27 cellular contexts compared by ENCODE assay signal in the genomic region with DNA sequence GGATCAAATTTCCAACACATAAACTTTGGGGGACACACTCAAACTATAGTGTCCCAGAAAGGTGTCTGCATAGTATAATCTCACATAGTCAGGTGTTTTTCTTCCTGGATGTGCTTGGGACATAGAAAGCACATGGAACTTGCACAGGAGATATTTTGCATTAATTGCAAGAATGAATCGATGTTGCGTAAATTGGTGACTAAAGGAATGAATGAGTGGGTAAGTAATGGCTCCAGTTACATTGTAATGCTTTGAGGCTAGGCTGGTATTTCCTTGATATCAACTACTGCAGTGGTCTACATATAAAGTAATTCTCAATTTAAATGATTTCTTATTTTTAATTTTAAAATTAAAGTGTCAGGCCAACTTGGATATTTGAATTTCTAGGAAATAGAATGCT. TPM values are rescaled to one million over a fixed set of nuclear protein-coding genes. Genes with fewer than 3 reads are reported as not detected.
A peak's percentile ranks its signal among the peaks of the same experiment; 100 is the strongest.
DNase-seq lines count a peak whose midpoint lies in the region; ATAC-seq, FAIRE-seq and TF ChIP-seq lines count a peak whose summit lies in the region.
"Had no signal": no experiment of that assay in that cellular context is flagged by ENCODE, and none has a peak within 500 bp of the region (broad histone marks: within the 10 kb centered on the region; RNA-seq: fewer than 3 reads in every experiment).

No MANE protein-coding gene starts in this region.

- H3K36me3 Mint-ChIP-seq in mesothelial cell of epicardium, result peaks cover 4% of the 10 kb centered on the region

- intact Hi-C loops in PC-3 (cut with micrococcal nuclease), result no loop called here
- intact Hi-C loops in pancreas (cut with DNase I), result no loop called here
- intact Hi-C loops in stomach (cut with DNase I; ENCODE audit: low total_unique reads), result no loop called here

- H3K4me1 ChIP-seq in PC-3 (ENCODE audit: insufficient read depth, low read length) (peaks cover 7% of the 10 kb centered on the region), pancreas (peaks cover 0 to 6% (median 0%) of the 10 kb centered on the region in 3 donors), stomach (peaks cover 5 to 37% (median 23%) of the 10 kb centered on the region in 4 donors)
- H3K4me1 ChIP-seq: HAP-1, Peyer's patch had no signal

- CTCF ChIA-PET in PC-3 (lab: Charles Lee), result no interaction called here

- no peak overlapping the region for H2AFZ ChIP-seq in PC-3 (ENCODE audit: low read length)

- H3K27ac Mint-ChIP-seq in mesothelial cell of epicardium, result no peak overlapping the region
- H3K27ac Mint-ChIP-seq: B cell; CD8-positive, alpha-beta T cell had no signal

- 96 to 100% methylated on average over 2 of the region's 2 CpGs for WGBS in pancreas, 2 donors
- 86 to 100% (median 96%) methylated on average over 2 of the region's 2 CpGs for WGBS in stomach, 5 donors

- no peaks in the 10 kb centered on the region for H3K9me2 ChIP-seq in PC-3 (replicated peaks; ENCODE audit: low read length)

- no peak overlapping the region for H3K9ac ChIP-seq in PC-3 (ENCODE audit: low read length)

- no peak overlapping the region for H3K4me2 ChIP-seq in PC-3 (ENCODE audit: low read length)

- FAIRE-seq in pancreas (lab: Jason Lieb, UNC), result no peak

- no peaks in the 10 kb centered on the region for H4K20me1 ChIP-seq in PC-3 (ENCODE audit: low read length)

- ATAC-seq in PC-3 (no peak), pancreas (no peak), GM19463 (IDR thresholded peaks at IDR 0.05; ENCODE audit: unreplicated experiment) (no peak)
- ATAC-seq: CD8-positive, alpha-beta T cell had no signal

- peaks cover 13% of the 10 kb centered on the region for H3K27me3 Mint-ChIP-seq in mesothelial cell of epicardium (ENCODE audit: low read depth)
- H3K27me3 Mint-ChIP-seq: B cell had no signal

- H3K4me3 ChIP-seq in PC-3 (ENCODE audit: low read length), result no peak overlapping the region
- no peak overlapping the region for H3K4me3 ChIP-seq in fibroblast of mammary gland (ENCODE audit: control insufficient read depth, low read depth, low read length)
- no peak overlapping the region for H3K4me3 ChIP-seq in pancreas
- H3K4me3 ChIP-seq in stomach, result no peak overlapping the region
- H3K4me3 ChIP-seq: HAP-1, Peyer's patch, SK-N-MC had no signal

- H3K4me1 Mint-ChIP-seq in mesothelial cell of epicardium, result peaks cover 18% of the 10 kb centered on the region
- H3K4me1 Mint-ChIP-seq: B cell had no signal

- no peak for TF ChIP-seq EP300 in stomach (IDR thresholded peaks at IDR 0.05)

- no peak for TF ChIP-seq POLR2A in stomach (IDR thresholded peaks at IDR 0.05)

- H3K79me2 ChIP-seq in PC-3 (ENCODE audit: low read length), result peaks cover 52% of the 10 kb centered on the region

- no TSS peak for BruUV-seq in PC-3 (replicated peaks; lab: Mats Ljungman, UMichigan)

- no peak overlapping the region for H3K4me3 Mint-ChIP-seq in mesothelial cell of epicardium
- H3K4me3 Mint-ChIP-seq: B cell; CD8-positive, alpha-beta T cell had no signal

- H3K27ac ChIP-seq in PC-3 (ENCODE audit: low read length), result no peak overlapping the region
- no peak overlapping the region for H3K27ac ChIP-seq in pancreas
- H3K27ac ChIP-seq in stomach, result no peak overlapping the region
- H3K27ac ChIP-seq: C4-2B, Peyer's patch, SK-N-MC had no signal

- no peaks in the 10 kb centered on the region for H3F3A ChIP-seq in PC-3 (ENCODE audit: low read length, unreplicated experiment)

- H3K9me3 Mint-ChIP-seq in mesothelial cell of epicardium, result peaks cover 26% of the 10 kb centered on the region

- H3K9me3 ChIP-seq in PC-3 (ENCODE audit: low read length) (no peaks in the 10 kb centered on the region), pancreas (no peaks in the 10 kb centered on the region), stomach (peaks cover 0 to 7% (median 0%) of the 10 kb centered on the region in 4 donors)
- H3K9me3 ChIP-seq: HAP-1, Peyer's patch had no signal

- DNase-seq in HCEC 1CT, result peak; percentile 64
- DNase-seq in PC-3, result peak; percentile 34
- DNase-seq in fibroblast of mammary gland (ENCODE audit: low read depth), result peak; percentile 59
- DNase-seq in pancreas, result no peak
- no peak for DNase-seq in stomach
- DNase-seq in mesothelial cell of epicardium (ENCODE audit: low spot score in 2 of 2, unreplicated experiment in 2 of 2), result no peak
- DNase-seq: CD8-positive, alpha-beta T cell; DMS 273 treated with DMSO at 0.1 percent for 48 hours; DMS79 treated with DMSO at 0.1 percent for 48 hours; GOT3; KG1; NCI-H1092; NCI-H1417 treated with DMSO at 0.1 percent for 48 hours; NCI-H1694 treated with DMSO at 0.1 percent for 48 hours; NCI-H2081; NCI-H2171; NCI-H226; NCI-H510A; NCI-H69; Peyer's patch; SIG-M5 had no signal

- no peak for TF ChIP-seq CTCF in PC-3 (conservative IDR thresholded peaks at IDR 0.05; ENCODE audit: low read depth, low read length)
- TF ChIP-seq CTCF in fibroblast of mammary gland (conservative IDR thresholded peaks at IDR 0.05; ENCODE audit: control insufficient read depth, insufficient read depth, low read depth, low read length), result no peak
- no peak for TF ChIP-seq CTCF in pancreas (IDR thresholded peaks at IDR 0.05)
- no peak for TF ChIP-seq CTCF in stomach (IDR thresholded peaks at IDR 0.05)
- TF ChIP-seq CTCF in mesothelial cell of epicardium (IDR thresholded peaks at IDR 0.05; ENCODE audit: unreplicated experiment), result no peak

- H3K27me3 ChIP-seq in PC-3 (ENCODE audit: low read length) (no peaks in the 10 kb centered on the region), pancreas (no peaks in the 10 kb centered on the region), stomach (no peaks in the 10 kb centered on the region)
- H3K27me3 ChIP-seq: Peyer's patch had no signal

- H3K36me3 ChIP-seq in PC-3 (ENCODE audit: low read depth, low read length) (no peaks in the 10 kb centered on the region), pancreas (no peaks in the 10 kb centered on the region), stomach (no peaks in the 10 kb centered on the region)
- H3K36me3 ChIP-seq: HAP-1, Peyer's patch had no signal

- POLR2A ChIA-PET in PC-3 (lab: Charles Lee; ENCODE audit: unreplicated experiment), result no interaction called here

RNA-seq across cellular contexts. Expression of a gene that starts 53.4 kb away (rescaled TPM):
- total RNA-seq in PC-3 (2014; rRNA removed) (11.7 and 16.3 TPM in 2 replicates), pancreas (1 to 10 TPM; 1.1 to 2.9 (median 1.6) TPM), stomach (10 to 100 TPM in 1 of 5 donors, 1 to 10 TPM in 3, under 1 TPM in 1; 0.87 to 11.1 (median 5.0) TPM), mesothelial cell of epicardium (2.5 to 2.8 TPM (median 2.7 TPM) in 3 replicates)
- polyA plus RNA-seq in pancreas (1 to 10 TPM; 2.5 to 3.5 TPM), stomach (1 to 10 TPM; 2.3 to 4.3 (median 2.4) TPM)
- total RNA-seq: OCI-LY7 had no signal

Comparison
In these comparisons a context has a peak if more than half of its experiments do, and no peak if none do; other contexts are left out.
1. DNase-seq: peak in HCEC 1CT (single experiment), PC-3 (single experiment) and fibroblast of mammary gland (single experiment); none in pancreas (0 of 6), stomach (single experiment) and mesothelial cell of epicardium (0 of 2).